ENCODE assay signal across 15 cellular contexts in genomic region chr4:78667337-78667736, GRCh38.
DNase-seq lines count a peak whose midpoint lies in the region; ATAC-seq, FAIRE-seq and TF ChIP-seq lines count a peak whose summit lies in the region.
"Had no signal": no experiment of that assay in that cellular context is flagged by ENCODE, and none has a peak within 500 bp of the region (broad histone marks: within the 10 kb centered on the region; RNA-seq: fewer than 3 reads in every experiment).

No MANE protein-coding gene starts in this region.

- DNase-seq in CD1c-positive myeloid dendritic cell (ENCODE audit: extremely low spot score) = peak; percentile 52
- DNase-seq in endothelial cell of umbilical vein (ENCODE audit: low read depth, low spot score) = no peak
- no peak for DNase-seq in activated CD4-positive, CD25-positive, alpha-beta regulatory T cell treated with anti-CD3 and anti-CD28 coated beads, Interleukin-2, amount 50 U/mL, for 72 hours
- DNase-seq in activated CD8-positive, alpha-beta memory T cell treated with anti-CD3 and anti-CD28 coated beads, Interleukin-2, amount 50 U/mL, for 4 hours = no peak
- DNase-seq in DMS53 (lab: John Stamatoyannopoulos, UW) = no peak
- DNase-seq in DMS 273 treated with DMSO at 0.1 percent for 48 hours (lab: John Stamatoyannopoulos, UW) = no peak
- DNase-seq: activated CD8-positive, alpha-beta memory T cell treated with anti-CD3 and anti-CD28 coated beads, Interleukin-2, amount 10 ng/mL, durations not matched to agents 7 days and 5 days; kidney glomerular epithelial cell; MG63; NCI-H2107; upper lobe of left lung; WERI-Rb-1 had no signal

- H3K4me2 ChIP-seq in endothelial cell of umbilical vein (ENCODE audit: insufficient read depth, low read length) = peak overlapping the region; percentile 65

- no peak overlapping the region for H3K4me3 ChIP-seq in endothelial cell of umbilical vein (replicated peaks in 1 of 3; ENCODE audit: insufficient read depth in 1 of 3, low read depth in 1 of 3, low read length in 3 of 3)
- H3K4me3 ChIP-seq: MG63, SK-N-MC, upper lobe of left lung had no signal

- BruUV-seq in endothelial cell of umbilical vein (replicated peaks; lab: Mats Ljungman, UMichigan) = no TSS peak

- intact Hi-C loops in endothelial cell of umbilical vein (cut with micrococcal nuclease) = no loop called here

- no peak for TF ChIP-seq POLR2A in endothelial cell of umbilical vein (IDR thresholded peaks at IDR 0.05; ENCODE audit: low read depth, low read length)

- no peak for FAIRE-seq in endothelial cell of umbilical vein (lab: Jason Lieb, UNC)

- no peaks in the 10 kb centered on the region for H3K9me3 ChIP-seq in endothelial cell of umbilical vein (replicated peaks; ENCODE audit: control insufficient read depth, insufficient read depth, low read length)
- H3K9me3 ChIP-seq: MG63, upper lobe of left lung had no signal

- H3K27me3 ChIP-seq in endothelial cell of umbilical vein (ENCODE audit: control insufficient read depth in 2 of 2, insufficient read depth in 2 of 2, low read length in 2 of 2) = no peaks in the 10 kb centered on the region
- H3K27me3 ChIP-seq: MG63, upper lobe of left lung had no signal

- H3K79me2 ChIP-seq in endothelial cell of umbilical vein (ENCODE audit: control insufficient read depth, insufficient read depth, low read length) = no peaks in the 10 kb centered on the region

- no peaks in the 10 kb centered on the region for H3K36me3 ChIP-seq in endothelial cell of umbilical vein (ENCODE audit: control insufficient read depth in 2 of 2, extremely low read depth in 1 of 2, insufficient read depth in 2 of 2, low read length in 2 of 2)
- H3K36me3 ChIP-seq: MG63, upper lobe of left lung, WERI-Rb-1 had no signal

- no peak for TF ChIP-seq CTCF in endothelial cell of umbilical vein (IDR thresholded peaks at IDR 0.05; ENCODE audit: extremely low read depth in 1 of 2, insufficient read depth in 1 of 2, low read depth in 1 of 2, low read length in 2 of 2)

- no peaks in the 10 kb centered on the region for H4K20me1 ChIP-seq in endothelial cell of umbilical vein (replicated peaks; ENCODE audit: control insufficient read depth, extremely low read depth, insufficient read depth, low read length)

- no peak overlapping the region for H3K9ac ChIP-seq in endothelial cell of umbilical vein (replicated peaks; ENCODE audit: extremely low read depth, insufficient read depth, low read length)

- H3K27ac ChIP-seq in endothelial cell of umbilical vein (ENCODE audit: insufficient read depth, low read depth, low read length) = no peak overlapping the region
- H3K27ac ChIP-seq: SK-N-MC, WERI-Rb-1 had no signal

- H2AFZ ChIP-seq in endothelial cell of umbilical vein (ENCODE audit: low read depth, low read length) = no peak overlapping the region

- CTCF ChIA-PET in endothelial cell of umbilical vein (lab: Charles Lee) = interaction anchor here (1.0 to 1.5 kb wide), 2 partner anchors 10 to 22 kb away, joined by 3 to 5 read pairs; no protein-coding TSS in a partner anchor

- peaks cover 27% of the 10 kb centered on the region for H3K4me1 ChIP-seq in endothelial cell of umbilical vein (ENCODE audit: control insufficient read depth, extremely low read depth, insufficient read depth, low read length)

- dilution Hi-C loops in endothelial cell of umbilical vein (cut with MboI; ENCODE audit: extremely low pct_ligation_motif_present, low sequenced_read_pairs) = no loop called here

- ATAC-seq in GM21526 (IDR thresholded peaks at IDR 0.05; ENCODE audit: low FRiP score, unreplicated experiment) = peak; percentile 27
- ATAC-seq in HG03354 (IDR thresholded peaks at IDR 0.05; ENCODE audit: poor library complexity, severe bottlenecking, unreplicated experiment) = peak; percentile 21

- H3K9me1 ChIP-seq in endothelial cell of umbilical vein (replicated peaks; ENCODE audit: control insufficient read depth, extremely low read depth, insufficient read depth, low read length) = no peaks in the 10 kb centered on the region

- POLR2A ChIA-PET in endothelial cell of umbilical vein (lab: Charles Lee) = no interaction called here

TF ChIP-seq in endothelial cell of umbilical vein, 7 proteins besides CTCF, POLR2A, EP300 and RAD21:
- TF ChIP-seq GATA2 (IDR thresholded peaks at IDR 0.05; ENCODE audit: insufficient read depth, insufficient read length, low read depth, low read length) = no peak
- no peak for TF ChIP-seq MAX (IDR thresholded peaks at IDR 0.05; ENCODE audit: insufficient read depth, insufficient read length)
- no peak for TF ChIP-seq MYC (IDR thresholded peaks at IDR 0.05; ENCODE audit: low read depth, low read length)
- peak; percentile 22 for TF ChIP-seq FOS (IDR thresholded peaks at IDR 0.05; ENCODE audit: borderline replicate concordance, insufficient read depth, low read length)
- no peak for TF ChIP-seq POLR2AphosphoS5 (IDR thresholded peaks at IDR 0.05; ENCODE audit: insufficient read depth, low read depth, low read length)
- peak; percentile 16 for TF ChIP-seq JUN (IDR thresholded peaks at IDR 0.05; ENCODE audit: borderline replicate concordance, insufficient read depth, insufficient read length, low read depth)
- TF ChIP-seq EZH2 (IDR thresholded peaks at IDR 0.05; ENCODE audit: borderline replicate concordance, low read depth, low read length, severe bottlenecking) = no peak
